ENCODE assay signal across 1 cellular context in the genomic region with DNA sequence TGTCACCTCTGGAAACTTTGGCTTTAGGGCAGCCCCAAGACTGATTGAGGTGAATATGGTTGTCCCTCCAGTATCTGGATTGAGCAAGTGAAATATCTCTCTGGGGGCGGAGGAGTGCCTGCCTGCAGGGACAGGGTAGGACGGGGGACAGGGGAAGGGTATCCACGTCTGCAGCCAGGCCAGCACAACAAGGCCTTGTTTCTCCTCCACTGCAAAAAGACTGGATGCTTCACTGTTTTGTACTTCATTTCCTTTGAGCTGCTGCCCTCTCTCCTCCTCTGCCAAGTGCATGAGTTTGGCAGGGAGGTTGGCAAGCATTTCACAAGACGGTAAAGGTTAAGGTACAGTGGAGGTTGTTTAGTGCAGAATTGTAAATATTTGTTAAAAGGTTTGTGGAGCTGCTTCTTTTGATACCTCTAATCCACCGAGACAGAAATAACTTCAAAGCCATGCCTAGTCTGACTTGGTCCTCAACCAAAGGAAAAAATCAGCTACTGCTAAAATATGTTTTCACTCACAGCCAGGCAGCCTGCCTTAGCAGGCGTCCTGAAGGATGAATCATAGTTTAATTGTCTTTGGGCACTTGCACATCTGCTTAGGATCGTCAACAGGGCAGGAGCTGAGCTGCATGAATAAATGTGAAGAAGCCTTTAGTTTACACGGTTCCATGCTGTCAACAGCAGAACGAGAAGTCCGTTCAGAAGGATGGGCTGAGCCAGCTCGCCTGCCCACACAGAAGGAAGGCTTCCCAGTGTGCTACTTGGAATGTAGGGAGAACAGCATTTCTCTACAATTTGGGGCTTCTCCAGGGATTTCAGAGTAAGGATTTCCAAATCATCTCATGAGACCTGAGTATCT.
TF ChIP-seq lines count a peak whose summit lies in the region.

No MANE protein-coding gene starts in this region.

TF ChIP-seq in HepG2, 621 proteins besides CTCF, POLR2A, EP300 and RAD21 (continued from another document and continues in another):
- TF ChIP-seq, protein P1, sequence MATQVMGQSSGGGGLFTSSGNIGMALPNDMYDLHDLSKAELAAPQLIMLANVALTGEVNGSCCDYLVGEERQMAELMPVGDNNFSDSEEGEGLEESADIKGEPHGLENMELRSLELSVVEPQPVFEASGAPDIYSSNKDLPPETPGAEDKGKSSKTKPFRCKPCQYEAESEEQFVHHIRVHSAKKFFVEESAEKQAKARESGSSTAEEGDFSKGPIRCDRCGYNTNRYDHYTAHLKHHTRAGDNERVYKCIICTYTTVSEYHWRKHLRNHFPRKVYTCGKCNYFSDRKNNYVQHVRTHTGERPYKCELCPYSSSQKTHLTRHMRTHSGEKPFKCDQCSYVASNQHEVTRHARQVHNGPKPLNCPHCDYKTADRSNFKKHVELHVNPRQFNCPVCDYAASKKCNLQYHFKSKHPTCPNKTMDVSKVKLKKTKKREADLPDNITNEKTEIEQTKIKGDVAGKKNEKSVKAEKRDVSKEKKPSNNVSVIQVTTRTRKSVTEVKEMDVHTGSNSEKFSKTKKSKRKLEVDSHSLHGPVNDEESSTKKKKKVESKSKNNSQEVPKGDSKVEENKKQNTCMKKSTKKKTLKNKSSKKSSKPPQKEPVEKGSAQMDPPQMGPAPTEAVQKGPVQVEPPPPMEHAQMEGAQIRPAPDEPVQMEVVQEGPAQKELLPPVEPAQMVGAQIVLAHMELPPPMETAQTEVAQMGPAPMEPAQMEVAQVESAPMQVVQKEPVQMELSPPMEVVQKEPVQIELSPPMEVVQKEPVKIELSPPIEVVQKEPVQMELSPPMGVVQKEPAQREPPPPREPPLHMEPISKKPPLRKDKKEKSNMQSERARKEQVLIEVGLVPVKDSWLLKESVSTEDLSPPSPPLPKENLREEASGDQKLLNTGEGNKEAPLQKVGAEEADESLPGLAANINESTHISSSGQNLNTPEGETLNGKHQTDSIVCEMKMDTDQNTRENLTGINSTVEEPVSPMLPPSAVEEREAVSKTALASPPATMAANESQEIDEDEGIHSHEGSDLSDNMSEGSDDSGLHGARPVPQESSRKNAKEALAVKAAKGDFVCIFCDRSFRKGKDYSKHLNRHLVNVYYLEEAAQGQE (IDR thresholded peaks at IDR 0.05; ENCODE audit: borderline replicate concordance in 1 of 2, low read depth in 1 of 2, low read length in 2 of 2), result peak in 1 of 2 experiments; percentile 83; a peak in 2 of 4 replicates
- peak in 1 of 2 experiments; percentile 98; a peak in 3 of 4 replicates for TF ChIP-seq KLF16 (CRISPR knock-in tag; IDR thresholded peaks at IDR 0.05)
- TF ChIP-seq IKZF4 (CRISPR knock-in tag; IDR thresholded peaks at IDR 0.05; ENCODE audit: borderline replicate concordance, low read depth, not compliant biosample characterization), result no peak
- TF ChIP-seq HCFC1 (IDR thresholded peaks at IDR 0.05; ENCODE audit: low read depth, low read length), result no peak
- TF ChIP-seq ZNF230 (CRISPR knock-in tag; IDR thresholded peaks at IDR 0.05), result 0 out of 2 replicates have a peak, but pooled peaks have one; percentile 76
- no peak for TF ChIP-seq IKZF1 (IDR thresholded peaks at IDR 0.05)
- no peak for TF ChIP-seq CSRNP2 (CRISPR knock-in tag; conservative IDR thresholded peaks at IDR 0.05; ENCODE audit: low read depth)
- peak; percentile 98 for TF ChIP-seq ZBTB25 (CRISPR knock-in tag; IDR thresholded peaks at IDR 0.05)
- peak; percentile 74 for TF ChIP-seq ELF4 (CRISPR knock-in tag; IDR thresholded peaks at IDR 0.05; ENCODE audit: borderline replicate concordance)
- no peak; the same call in 2 of the 3 replicates for TF ChIP-seq MXI1 (IDR thresholded peaks at IDR 0.05; ENCODE audit: borderline replicate concordance, low read depth, low read length)
- TF ChIP-seq CHCHD3 (CRISPR knock-in tag; IDR thresholded peaks at IDR 0.05), result no peak
- TF ChIP-seq, protein P2, sequence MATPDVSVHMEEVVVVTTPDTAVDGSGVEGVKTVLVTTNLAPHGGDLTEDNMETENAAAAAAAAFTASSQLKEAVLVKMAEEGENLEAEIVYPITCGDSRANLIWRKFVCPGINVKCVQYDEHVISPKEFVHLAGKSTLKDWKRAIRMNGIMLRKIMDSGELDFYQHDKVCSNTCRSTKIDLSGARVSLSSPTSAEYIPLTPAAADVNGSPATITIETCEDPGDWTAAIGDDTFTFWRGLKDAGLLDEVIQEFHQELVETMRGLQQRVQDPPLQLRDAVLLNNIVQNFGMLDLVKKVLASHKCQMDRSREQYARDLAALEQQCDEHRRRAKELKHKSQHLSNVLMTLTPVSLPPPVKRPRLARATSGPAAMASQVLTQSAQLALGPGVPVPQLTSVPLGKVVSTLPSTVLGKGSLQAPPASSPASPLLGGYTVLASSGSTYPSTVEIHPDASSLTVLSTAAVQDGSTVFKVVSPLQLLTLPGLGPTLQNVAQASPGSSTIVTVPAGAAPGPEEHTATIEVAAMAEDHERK (CRISPR knock-in tag; IDR thresholded peaks at IDR 0.05; ENCODE audit: low read depth), result peak; percentile 42; the same call in 1 of the 2 replicates
- TF ChIP-seq, protein P3, sequence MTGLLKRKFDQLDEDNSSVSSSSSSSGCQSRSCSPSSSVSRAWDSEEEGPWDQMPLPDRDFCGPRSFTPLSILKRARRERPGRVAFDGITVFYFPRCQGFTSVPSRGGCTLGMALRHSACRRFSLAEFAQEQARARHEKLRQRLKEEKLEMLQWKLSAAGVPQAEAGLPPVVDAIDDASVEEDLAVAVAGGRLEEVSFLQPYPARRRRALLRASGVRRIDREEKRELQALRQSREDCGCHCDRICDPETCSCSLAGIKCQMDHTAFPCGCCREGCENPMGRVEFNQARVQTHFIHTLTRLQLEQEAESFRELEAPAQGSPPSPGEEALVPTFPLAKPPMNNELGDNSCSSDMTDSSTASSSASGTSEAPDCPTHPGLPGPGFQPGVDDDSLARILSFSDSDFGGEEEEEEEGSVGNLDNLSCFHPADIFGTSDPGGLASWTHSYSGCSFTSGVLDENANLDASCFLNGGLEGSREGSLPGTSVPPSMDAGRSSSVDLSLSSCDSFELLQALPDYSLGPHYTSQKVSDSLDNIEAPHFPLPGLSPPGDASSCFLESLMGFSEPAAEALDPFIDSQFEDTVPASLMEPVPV (CRISPR knock-in tag; IDR thresholded peaks at IDR 0.05), result peak; percentile 94; the same call in 1 of the 2 replicates
- TF ChIP-seq ZNF737 (CRISPR knock-in tag; IDR thresholded peaks at IDR 0.05; ENCODE audit: borderline replicate concordance), result no peak; the same call in 1 of the 2 replicates
- no peak for TF ChIP-seq NFE2L2 (IDR thresholded peaks at IDR 0.05; ENCODE audit: low read length)
- TF ChIP-seq SPEN (CRISPR knock-in tag; IDR thresholded peaks at IDR 0.05; ENCODE audit: low read depth), result no peak; the same call in 1 of the 2 replicates
- no peak for TF ChIP-seq ZNF883 (CRISPR knock-in tag; IDR thresholded peaks at IDR 0.05; ENCODE audit: not compliant biosample characterization)
- peak; percentile 90 for TF ChIP-seq ZNF788 (CRISPR knock-in tag; IDR thresholded peaks at IDR 0.05; ENCODE audit: borderline replicate concordance)
- TF ChIP-seq ZBTB39 (CRISPR knock-in tag; IDR thresholded peaks at IDR 0.05), result no peak
- peak; percentile 98 for TF ChIP-seq PHF21A (CRISPR knock-in tag; IDR thresholded peaks at IDR 0.05)
- peak; percentile 51 for TF ChIP-seq DBP (CRISPR knock-in tag; IDR thresholded peaks at IDR 0.05; ENCODE audit: not compliant biosample characterization)
- peak; percentile 76; the same call in 1 of the 2 replicates for TF ChIP-seq ESRRA (CRISPR knock-in tag; IDR thresholded peaks at IDR 0.05; ENCODE audit: low read depth)
- no peak for TF ChIP-seq TCF12 (IDR thresholded peaks at IDR 0.05)
- 0 out of 2 replicates have a peak, but pooled peaks have one; percentile 95 for TF ChIP-seq TCF12 (CRISPR knock-in tag; IDR thresholded peaks at IDR 0.05)
- TF ChIP-seq ZNF7 (CRISPR knock-in tag; IDR thresholded peaks at IDR 0.05), result no peak
- TF ChIP-seq, protein P4, sequence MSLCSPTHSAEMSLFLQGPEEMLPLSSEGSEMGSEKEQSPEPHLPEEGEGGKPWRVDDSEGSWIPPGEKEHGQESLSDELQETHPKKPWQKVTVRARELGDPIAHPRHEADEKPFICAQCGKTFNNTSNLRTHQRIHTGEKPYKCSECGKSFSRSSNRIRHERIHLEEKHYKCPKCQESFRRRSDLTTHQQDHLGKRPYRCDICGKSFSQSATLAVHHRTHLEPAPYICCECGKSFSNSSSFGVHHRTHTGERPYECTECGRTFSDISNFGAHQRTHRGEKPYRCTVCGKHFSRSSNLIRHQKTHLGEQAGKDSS (CRISPR knock-in tag; IDR thresholded peaks at IDR 0.05; ENCODE audit: borderline replicate concordance, low read depth), result peak; percentile 89; the same call in 1 of the 2 replicates
- TF ChIP-seq HNRNPK (IDR thresholded peaks at IDR 0.05; ENCODE audit: low read depth, low read length, poor library complexity, severe bottlenecking), result no peak
- TF ChIP-seq ZNF12 (CRISPR knock-in tag; IDR thresholded peaks at IDR 0.05), result peak; percentile 93
- TF ChIP-seq, protein P5, sequence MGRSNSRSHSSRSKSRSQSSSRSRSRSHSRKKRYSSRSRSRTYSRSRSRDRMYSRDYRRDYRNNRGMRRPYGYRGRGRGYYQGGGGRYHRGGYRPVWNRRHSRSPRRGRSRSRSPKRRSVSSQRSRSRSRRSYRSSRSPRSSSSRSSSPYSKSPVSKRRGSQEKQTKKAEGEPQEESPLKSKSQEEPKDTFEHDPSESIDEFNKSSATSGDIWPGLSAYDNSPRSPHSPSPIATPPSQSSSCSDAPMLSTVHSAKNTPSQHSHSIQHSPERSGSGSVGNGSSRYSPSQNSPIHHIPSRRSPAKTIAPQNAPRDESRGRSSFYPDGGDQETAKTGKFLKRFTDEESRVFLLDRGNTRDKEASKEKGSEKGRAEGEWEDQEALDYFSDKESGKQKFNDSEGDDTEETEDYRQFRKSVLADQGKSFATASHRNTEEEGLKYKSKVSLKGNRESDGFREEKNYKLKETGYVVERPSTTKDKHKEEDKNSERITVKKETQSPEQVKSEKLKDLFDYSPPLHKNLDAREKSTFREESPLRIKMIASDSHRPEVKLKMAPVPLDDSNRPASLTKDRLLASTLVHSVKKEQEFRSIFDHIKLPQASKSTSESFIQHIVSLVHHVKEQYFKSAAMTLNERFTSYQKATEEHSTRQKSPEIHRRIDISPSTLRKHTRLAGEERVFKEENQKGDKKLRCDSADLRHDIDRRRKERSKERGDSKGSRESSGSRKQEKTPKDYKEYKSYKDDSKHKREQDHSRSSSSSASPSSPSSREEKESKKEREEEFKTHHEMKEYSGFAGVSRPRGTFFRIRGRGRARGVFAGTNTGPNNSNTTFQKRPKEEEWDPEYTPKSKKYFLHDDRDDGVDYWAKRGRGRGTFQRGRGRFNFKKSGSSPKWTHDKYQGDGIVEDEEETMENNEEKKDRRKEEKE (IDR thresholded peaks at IDR 0.05), result no peak
- TF ChIP-seq, protein P6, sequence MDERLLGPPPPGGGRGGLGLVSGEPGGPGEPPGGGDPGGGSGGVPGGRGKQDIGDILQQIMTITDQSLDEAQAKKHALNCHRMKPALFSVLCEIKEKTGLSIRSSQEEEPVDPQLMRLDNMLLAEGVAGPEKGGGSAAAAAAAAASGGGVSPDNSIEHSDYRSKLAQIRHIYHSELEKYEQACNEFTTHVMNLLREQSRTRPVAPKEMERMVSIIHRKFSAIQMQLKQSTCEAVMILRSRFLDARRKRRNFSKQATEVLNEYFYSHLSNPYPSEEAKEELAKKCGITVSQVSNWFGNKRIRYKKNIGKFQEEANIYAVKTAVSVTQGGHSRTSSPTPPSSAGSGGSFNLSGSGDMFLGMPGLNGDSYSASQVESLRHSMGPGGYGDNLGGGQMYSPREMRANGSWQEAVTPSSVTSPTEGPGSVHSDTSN (CRISPR knock-in tag; IDR thresholded peaks at IDR 0.05), result no peak; the same call in 1 of the 2 replicates
